ENCODE assay signal across 9 cellular contexts in the genomic region with DNA sequence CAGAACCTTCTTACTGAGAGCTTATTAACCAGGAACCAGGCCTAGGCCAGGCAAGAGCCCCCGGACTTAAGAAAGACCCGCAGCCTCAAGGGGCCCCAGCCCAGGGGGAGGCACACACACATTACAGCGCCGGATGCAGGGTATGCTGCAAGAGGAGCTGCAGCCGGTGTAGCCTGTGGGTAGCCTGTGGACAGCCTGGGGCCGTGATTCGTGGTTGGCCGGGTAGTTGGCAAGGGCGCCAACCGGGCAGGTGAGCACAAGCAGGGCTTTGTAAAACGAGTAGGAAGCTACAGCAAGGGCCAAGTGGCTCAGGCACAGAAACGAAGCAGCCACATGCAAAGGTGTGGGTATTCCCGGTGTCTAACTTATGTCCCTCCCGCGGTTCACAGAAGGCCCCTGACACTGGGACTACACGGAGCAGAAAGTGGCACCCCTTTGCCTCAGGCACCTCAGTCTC. TPM values are rescaled to one million over a fixed set of nuclear protein-coding genes. Genes with fewer than 3 reads are reported as not detected.
DNase-seq lines count a peak whose midpoint lies in the region; ATAC-seq and TF ChIP-seq lines count a peak whose summit lies in the region.
"Had no signal": no experiment of that assay in that cellular context is flagged by ENCODE, and none has a peak within 500 bp of the region (broad histone marks: within the 10 kb centered on the region; RNA-seq: fewer than 3 reads in every experiment).

No MANE protein-coding gene starts in this region.

- CTCF ChIA-PET in activated CD4-positive, alpha-beta memory T cell treated with anti-CD3 and anti-CD28 coated beads for 36 hours (lab: Charles Lee), result interaction anchor here (1.1 to 1.3 kb wide), 2 partner anchors 189 to 190 kb away, joined by 3 read pairs; no protein-coding TSS in a partner anchor

- WGBS in right cardiac atrium, result 55% methylated on average over 16 of the region's 16 CpGs

- no peaks in the 10 kb centered on the region for H3K27me3 Mint-ChIP-seq in activated CD4-positive, alpha-beta memory T cell treated with anti-CD3 and anti-CD28 coated beads for 36 hours
- H3K27me3 Mint-ChIP-seq: brain had no signal

- POLR2A ChIA-PET in activated CD4-positive, alpha-beta memory T cell treated with anti-CD3 and anti-CD28 coated beads for 36 hours (lab: Charles Lee), result no interaction called here

- ATAC-seq in HG03103 (IDR thresholded peaks at IDR 0.05; ENCODE audit: low read depth, unreplicated experiment) (peak; percentile 11), right cardiac atrium (no peak), GM21526 (IDR thresholded peaks at IDR 0.05; ENCODE audit: low FRiP score, unreplicated experiment) (no peak)

- peaks cover 0 to 20% (median 20%) of the 10 kb centered on the region in 3 donors for H3K36me3 ChIP-seq in tibial artery

- H3K4me3 ChIP-seq in right cardiac atrium (ENCODE audit: low read length) (peak overlapping the region; percentile 50), tibial artery (peak overlapping the region; percentile 53 to 74)

- H3K9me3 Mint-ChIP-seq in activated CD4-positive, alpha-beta memory T cell treated with anti-CD3 and anti-CD28 coated beads for 36 hours, result peaks cover 3% of the 10 kb centered on the region
- H3K9me3 Mint-ChIP-seq: brain had no signal

- TF ChIP-seq CTCF in tibial artery (IDR thresholded peaks at IDR 0.05), result no peak

- H3K4me1 ChIP-seq in right cardiac atrium (ENCODE audit: control insufficient read depth, insufficient read depth, low read length) (peaks cover 4% of the 10 kb centered on the region), tibial artery (peaks cover 0 to 39% (median 18%) of the 10 kb centered on the region in 4 donors)

- H3K27ac ChIP-seq in right cardiac atrium (ENCODE audit: low read length) (no peak overlapping the region), tibial artery (peak overlapping the region; percentile 46 to 65)

- H3K27ac Mint-ChIP-seq in activated CD4-positive, alpha-beta memory T cell treated with anti-CD3 and anti-CD28 coated beads for 36 hours, result no peak overlapping the region

- H3K4me1 Mint-ChIP-seq in activated CD4-positive, alpha-beta memory T cell treated with anti-CD3 and anti-CD28 coated beads for 36 hours (ENCODE audit: low read depth), result peaks cover 13% of the 10 kb centered on the region

- peak; percentile 7 for DNase-seq in stimulated activated CD4-positive, alpha-beta T cell treated with anti-CD3 and anti-CD28 coated beads, Interleukin-12 subunit alpha, Interleukin-12 subunit beta, amount 100 ng/mL, for 4 hours
- no peak for DNase-seq in stimulated activated CD4-positive, alpha-beta T cell treated with anti-CD3 and anti-CD28 coated beads, Interleukin-4, amount 100 ng/mL, for 1 hour
- no peak for DNase-seq in activated CD4-positive, alpha-beta memory T cell treated with anti-CD3 and anti-CD28 coated beads for 36 hours
- DNase-seq in right cardiac atrium (no peak), tibial artery (peak in 1 of 2 donors; percentile 63), amygdala (lab: John Stamatoyannopoulos, UW) (no peak)

- H3K36me3 Mint-ChIP-seq in activated CD4-positive, alpha-beta memory T cell treated with anti-CD3 and anti-CD28 coated beads for 36 hours, result peaks cover 17% of the 10 kb centered on the region

- H3K4me3 Mint-ChIP-seq in activated CD4-positive, alpha-beta memory T cell treated with anti-CD3 and anti-CD28 coated beads for 36 hours, result peak overlapping the region; percentile 65
- H3K4me3 Mint-ChIP-seq: brain had no signal

- intact Hi-C loops in activated CD4-positive, alpha-beta memory T cell treated with anti-CD3 and anti-CD28 coated beads for 36 hours (cut with micrococcal nuclease), result no loop called here
- intact Hi-C loops in right cardiac atrium (cut with DNase I), result no loop called here
- intact Hi-C loops in tibial artery (cut with DNase I; ENCODE audit: low total_unique reads), result no loop called here

- H3K9me3 ChIP-seq in right cardiac atrium (ENCODE audit: control insufficient read depth, low read length) (no peaks in the 10 kb centered on the region), tibial artery (no peaks in the 10 kb centered on the region)

- H3K27me3 ChIP-seq in right cardiac atrium (ENCODE audit: control insufficient read depth, insufficient read depth) (no peaks in the 10 kb centered on the region), tibial artery (no peaks in the 10 kb centered on the region)

RNA-seq across cellular contexts. Expression of a gene that starts 40.6 kb away (rescaled TPM):
- not detected for total RNA-seq in activated CD4-positive, alpha-beta memory T cell treated with anti-CD3 and anti-CD28 coated beads for 36 hours
- 10 to 100 TPM; 10.2 to 16.6 (median 12.0) TPM for total RNA-seq in right cardiac atrium
- polyA plus RNA-seq in right cardiac atrium, result 11.6 TPM

Comparison
In these comparisons a context has a peak if more than half of its experiments do, and no peak if none do; other contexts are left out.
1. RNA of a gene that starts 40.6 kb away (total RNA-seq): 10.2 to 16.6 TPM in right cardiac atrium; not detected in activated CD4-positive, alpha-beta memory T cell treated with anti-CD3 and anti-CD28 coated beads for 36 hours; every median in the first group is over 10 times any median in the second.